Comparison of ENCODE assay signal across 28 cellular contexts in genomic region chr9:134560654-134561053, GRCh38.
DNase-seq lines count a peak whose midpoint lies in the region; ATAC-seq and TF ChIP-seq lines count a peak whose summit lies in the region.
"Had no signal": no experiment of that assay in that cellular context is flagged by ENCODE, and none has a peak within 500 bp of the region (broad histone marks: within the 10 kb centered on the region; RNA-seq: fewer than 3 reads in every experiment).

No MANE protein-coding gene starts in this region.

- H3K27ac Mint-ChIP-seq in activated CD8-positive, alpha-beta memory T cell treated with anti-CD3 and anti-CD28 coated beads, Interleukin-2, amount 10 ng/mL, durations not matched to agents 7 days and 5 days: no peak overlapping the region
- no peak overlapping the region for H3K27ac Mint-ChIP-seq in T-cell
- H3K27ac Mint-ChIP-seq: activated CD4-positive, alpha-beta T cell treated with anti-CD3 and anti-CD28 coated beads, Interleukin-2, amount 10 ng/mL, durations not matched to agents 7 days and 5 days; activated naive CD4-positive, alpha-beta T cell treated with anti-CD3 and anti-CD28 coated beads, Interleukin-2, amount 50 U/mL, for 72 hours; mesothelial cell of epicardium; naive B cell; stimulated activated naive B cell treated with anti-CD40 and anti-IgM and Interleukin-4, amounts not matched to agents 10 μg/mL and 1 μg/mL and 100 μg/mL, for 72 hours; WTC11 had no signal

- 64 to 67% methylated on average over 10 of the region's 10 CpGs for WGBS in sigmoid colon, 2 donors

- TF ChIP-seq CTCF in NB4 (IDR thresholded peaks at IDR 0.05; ENCODE audit: low read depth, low read length) (no peak), coronary artery (IDR thresholded peaks at IDR 0.05) (no peak), sigmoid colon (IDR thresholded peaks at IDR 0.05) (no peak)

- no peaks in the 10 kb centered on the region for H3K9me3 Mint-ChIP-seq in activated CD8-positive, alpha-beta memory T cell treated with anti-CD3 and anti-CD28 coated beads, Interleukin-2, amount 10 ng/mL, durations not matched to agents 7 days and 5 days (ENCODE audit: low read depth)
- H3K9me3 Mint-ChIP-seq in T-cell: no peaks in the 10 kb centered on the region

- TF ChIP-seq EP300 in sigmoid colon (IDR thresholded peaks at IDR 0.05): no peak

- H3K4me1 ChIP-seq in sigmoid colon: no peaks in the 10 kb centered on the region
- H3K4me1 ChIP-seq: ascending aorta, gastrocnemius medialis, left ventricle myocardium inferior, prostate gland had no signal

- no peaks in the 10 kb centered on the region for H3K36me3 ChIP-seq in sigmoid colon
- H3K36me3 ChIP-seq: ascending aorta, cardiac muscle cell, gastrocnemius medialis, left ventricle myocardium inferior, prostate gland had no signal

- no peak overlapping the region for H3K4me3 ChIP-seq in NB4 (ENCODE audit: low read depth, low read length)
- no peak overlapping the region for H3K4me3 ChIP-seq in coronary artery
- H3K4me3 ChIP-seq in sigmoid colon: no peak overlapping the region
- H3K4me3 ChIP-seq: ascending aorta, cardiac muscle cell, gastrocnemius medialis, left ventricle myocardium inferior, prostate gland had no signal

- no peaks in the 10 kb centered on the region for H3K36me3 Mint-ChIP-seq in activated CD8-positive, alpha-beta memory T cell treated with anti-CD3 and anti-CD28 coated beads, Interleukin-2, amount 10 ng/mL, durations not matched to agents 7 days and 5 days
- no peaks in the 10 kb centered on the region for H3K36me3 Mint-ChIP-seq in T-cell
- H3K36me3 Mint-ChIP-seq: activated naive CD4-positive, alpha-beta T cell treated with anti-CD3 and anti-CD28 coated beads, Interleukin-2, amount 50 U/mL, for 72 hours; mesothelial cell of epicardium; stimulated activated naive B cell treated with anti-CD40 and anti-IgM and Interleukin-4, amounts not matched to agents 10 μg/mL and 1 μg/mL and 100 μg/mL, for 72 hours had no signal

- H3K27me3 ChIP-seq in sigmoid colon: no peaks in the 10 kb centered on the region
- H3K27me3 ChIP-seq: ascending aorta, cardiac muscle cell, gastrocnemius medialis had no signal

- no peak for ATAC-seq in activated CD8-positive, alpha-beta memory T cell treated with anti-CD3 and anti-CD28 coated beads, Interleukin-2, amount 10 ng/mL, durations not matched to agents 7 days and 5 days
- ATAC-seq in T-cell (replicated peaks in 1 of 4): no peak
- ATAC-seq: activated naive CD4-positive, alpha-beta T cell treated with anti-CD3 and anti-CD28 coated beads, Interleukin-2, amount 50 U/mL, for 72 hours; gastrocnemius medialis; stimulated activated naive B cell treated with anti-CD40 and anti-IgM and Interleukin-4, amounts not matched to agents 10 μg/mL and 1 μg/mL and 100 μg/mL, for 72 hours; WTC11 had no signal

- no peak overlapping the region for H3K4me3 Mint-ChIP-seq in activated CD8-positive, alpha-beta memory T cell treated with anti-CD3 and anti-CD28 coated beads, Interleukin-2, amount 10 ng/mL, durations not matched to agents 7 days and 5 days
- no peak overlapping the region for H3K4me3 Mint-ChIP-seq in T-cell
- H3K4me3 Mint-ChIP-seq: activated CD4-positive, alpha-beta T cell treated with anti-CD3 and anti-CD28 coated beads, Interleukin-2, amount 10 ng/mL, durations not matched to agents 7 days and 5 days; mesothelial cell of epicardium; naive B cell; stimulated activated naive B cell treated with anti-CD40 and anti-IgM and Interleukin-4, amounts not matched to agents 10 μg/mL and 1 μg/mL and 100 μg/mL, for 72 hours; WTC11 had no signal

- CTCF ChIA-PET in activated CD8-positive, alpha-beta memory T cell treated with anti-CD3 and anti-CD28 coated beads, Interleukin-2, amount 10 ng/mL, durations not matched to agents 7 days and 5 days (lab: Charles Lee): interaction anchor here (1.2 kb wide), 1 partner anchor 24 kb away, joined by 4 read pairs; no protein-coding TSS in a partner anchor
- CTCF ChIA-PET in T-cell (lab: Charles Lee): no interaction called here

- POLR2A ChIA-PET in T-cell (lab: Charles Lee): no interaction called here

- intact Hi-C loops in sigmoid colon (cut with DNase I): no loop called here

- H3K4me1 Mint-ChIP-seq in activated CD8-positive, alpha-beta memory T cell treated with anti-CD3 and anti-CD28 coated beads, Interleukin-2, amount 10 ng/mL, durations not matched to agents 7 days and 5 days: peaks cover 5% of the 10 kb centered on the region
- H3K4me1 Mint-ChIP-seq in T-cell: peaks cover 0 to 5% (median 3%) of the 10 kb centered on the region in 3 donors
- H3K4me1 Mint-ChIP-seq: WTC11 had no signal

- DNase-seq in activated CD8-positive, alpha-beta memory T cell treated with anti-CD3 and anti-CD28 coated beads, Interleukin-2, amount 50 U/mL, for 4 hours: peak; percentile 3
- DNase-seq in activated CD8-positive, alpha-beta memory T cell treated with anti-CD3 and anti-CD28 coated beads, Interleukin-2, amount 10 ng/mL, durations not matched to agents 7 days and 5 days: no peak
- DNase-seq in NB4 (ENCODE audit: low read depth) (peak; percentile 39), coronary artery (ENCODE audit: low spot score) (peak; percentile 12), sigmoid colon (peak; percentile 14), NCI-H2107 treated with DMSO at 0.1 percent for 48 hours (lab: John Stamatoyannopoulos, UW; ENCODE audit: unreplicated experiment) (no peak), T-cell (no peak), C1 segment of cervical spinal cord (lab: John Stamatoyannopoulos, UW) (no peak)
- DNase-seq: activated CD4-positive, alpha-beta T cell treated with anti-CD3 and anti-CD28 coated beads, Interleukin-2, amount 10 ng/mL, durations not matched to agents 7 days and 5 days; DMS153; gastrocnemius medialis; hippocampal formation; left ventricle myocardium inferior; naive B cell; NCI-H1048; NCI-H187; NCI-H2171 treated with DMSO at 0.1 percent for 48 hours; NCI-H524 treated with DMSO at 0.1 percent for 48 hours; nucleus accumbens; SK-N-SH; stimulated activated CD4-positive, alpha-beta T cell treated with anti-CD3 and anti-CD28 coated beads, Interleukin-15, amount 100 ng/mL, for 24 hours; stimulated activated naive B cell treated with anti-CD40 and anti-IgM and Interleukin-4, amounts not matched to agents 10 μg/mL and 1 μg/mL and 100 μg/mL, for 72 hours had no signal

- TF ChIP-seq POLR2A in NB4 (IDR thresholded peaks at IDR 0.05; ENCODE audit: extremely low read depth, insufficient read length) (no peak), sigmoid colon (IDR thresholded peaks at IDR 0.05) (no peak)

- no peak overlapping the region for H3K27ac ChIP-seq in coronary artery
- no peak overlapping the region for H3K27ac ChIP-seq in sigmoid colon
- H3K27ac ChIP-seq: ascending aorta, cardiac muscle cell, gastrocnemius medialis, left ventricle myocardium inferior, prostate gland had no signal

- no peaks in the 10 kb centered on the region for H3K9me3 ChIP-seq in sigmoid colon
- H3K9me3 ChIP-seq: ascending aorta, gastrocnemius medialis, prostate gland, SK-N-SH had no signal

- peaks cover 2% of the 10 kb centered on the region for H3K27me3 Mint-ChIP-seq in activated CD8-positive, alpha-beta memory T cell treated with anti-CD3 and anti-CD28 coated beads, Interleukin-2, amount 10 ng/mL, durations not matched to agents 7 days and 5 days
- peaks cover 16 to 19% of the 10 kb centered on the region in 2 donors for H3K27me3 Mint-ChIP-seq in T-cell
- H3K27me3 Mint-ChIP-seq: activated CD4-positive, alpha-beta T cell treated with anti-CD3 and anti-CD28 coated beads, Interleukin-2, amount 10 ng/mL, durations not matched to agents 7 days and 5 days had no signal

Comparison
In these comparisons a context has a peak if more than half of its experiments do, and no peak if none do; other contexts are left out.
1. DNase-seq: peak in activated CD8-positive, alpha-beta memory T cell treated with anti-CD3 and anti-CD28 coated beads, Interleukin-2, amount 50 U/mL, for 4 hours (single experiment), NB4 (single experiment), coronary artery (single experiment) and sigmoid colon (single experiment); none in activated CD8-positive, alpha-beta memory T cell treated with anti-CD3 and anti-CD28 coated beads, Interleukin-2, amount 10 ng/mL, durations not matched to agents 7 days and 5 days (single experiment), NCI-H2107 treated with DMSO at 0.1 percent for 48 hours (single experiment), T-cell (0 of 34) and C1 segment of cervical spinal cord (0 of 14).